In genomic region chr10:132907901-132908620, GRCh38 we compare ENCODE assay signal across 22 cellular contexts. TPM values are rescaled to one million over a fixed set of nuclear protein-coding genes. Genes with fewer than 3 reads are reported as not detected.
"Had no signal": no experiment of that assay in that cellular context is flagged by ENCODE, and none has a peak within 500 bp of the region (broad histone marks: within the 10 kb centered on the region; RNA-seq: fewer than 3 reads in every experiment).

No MANE protein-coding gene starts in this region.

- H3K4me1 ChIP-seq: lower lobe of right lung, stomach had no signal

- H3K36me3 ChIP-seq: brain microvascular endothelial cell, lower lobe of right lung, stomach had no signal

- H3K27ac ChIP-seq: brain microvascular endothelial cell, lower lobe of right lung, stomach had no signal

- H3K27me3 ChIP-seq: brain microvascular endothelial cell had no signal

- FAIRE-seq: endometrium, frontal cortex, small intestine had no signal

- H3K4me3 ChIP-seq: lower lobe of right lung, stomach had no signal

- ATAC-seq: activated CD8-positive, alpha-beta memory T cell treated with anti-CD3 and anti-CD28 coated beads, Interleukin-2, amount 10 ng/mL, durations not matched to agents 7 days and 5 days; activated T-helper 17 cell treated with anti-CD3 and anti-CD28 coated beads, Interleukin-2, amount 50 U/mL, for 72 hours; lower lobe of right lung; naive thymus-derived CD8-positive, alpha-beta T cell; stimulated activated effector memory CD8-positive, alpha-beta T cell treated with anti-CD3 and anti-CD28 coated beads, Interleukin-12 subunit alpha, Interleukin-12 subunit beta, amount 100 ng/mL, for 72 hours; T-helper 17 cell had no signal

- DNase-seq: activated CD4-positive, alpha-beta memory T cell treated with anti-CD3 and anti-CD28 coated beads for 36 hours; activated CD4-positive, alpha-beta T cell treated with anti-CD3 and anti-CD28 coated beads for 4 hours; activated CD8-positive, alpha-beta memory T cell treated with anti-CD3 and anti-CD28 coated beads, Interleukin-2, amount 10 ng/mL, durations not matched to agents 7 days and 5 days; activated naive CD4-positive, alpha-beta T cell; activated T-cell treated with anti-CD3 and anti-CD28 coated beads, Interleukin-2, amount 50 U/mL, for 1 hour; brain microvascular endothelial cell; cortex of kidney; head of caudate nucleus; immature natural killer cell; lower lobe of right lung; retina; small intestine; stimulated activated CD4-positive, alpha-beta T cell treated with anti-CD3 and anti-CD28 coated beads, Interleukin-4, amount 100 ng/mL, for 24 hours; stomach; T-helper 17 cell; trophoblast cell had no signal

- H3K9me3 ChIP-seq: lower lobe of right lung had no signal

RNA-seq across cellular contexts. Expression of gene CFAP46, which starts 34.3 kb away (rescaled TPM):
- total RNA-seq: activated CD8-positive, alpha-beta memory T cell treated with anti-CD3 and anti-CD28 coated beads, Interleukin-2, amount 10 ng/mL, durations not matched to agents 7 days and 5 days; activated T-helper 17 cell treated with anti-CD3 and anti-CD28 coated beads, Interleukin-2, amount 50 U/mL, for 72 hours; mesenteric fat pad; naive thymus-derived CD8-positive, alpha-beta T cell; T-helper 17 cell had no signal
